In the genomic region with DNA sequence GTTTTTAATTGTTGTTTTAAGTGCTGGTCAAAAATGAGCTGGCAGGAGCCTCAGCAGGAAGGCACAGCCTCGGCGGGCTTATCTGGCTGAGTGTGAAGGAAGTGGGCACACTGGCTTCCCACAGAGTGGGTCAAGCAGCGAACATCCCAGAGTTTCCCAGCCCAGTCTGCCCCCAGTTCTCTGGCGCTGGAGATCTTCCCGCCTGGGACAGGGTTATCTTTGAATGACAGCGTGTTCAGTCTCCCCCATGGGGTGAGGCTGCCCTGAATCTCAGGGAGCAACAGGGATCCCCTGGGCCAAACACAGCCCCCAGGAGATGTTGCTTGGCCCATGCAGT, we compare ENCODE assay signal across 17 cellular contexts.
A peak's percentile ranks its signal among the peaks of the same experiment; 100 is the strongest.
DNase-seq lines count a peak whose midpoint lies in the region; ATAC-seq and TF ChIP-seq lines count a peak whose summit lies in the region.
"Had no signal": no experiment of that assay in that cellular context is flagged by ENCODE, and none has a peak within 500 bp of the region (broad histone marks: within the 10 kb centered on the region; RNA-seq: fewer than 3 reads in every experiment).

No MANE protein-coding gene starts in this region.

- no peaks in the 10 kb centered on the region for H3K9me3 Mint-ChIP-seq in CD4-positive, alpha-beta T cell
- no peaks in the 10 kb centered on the region for H3K9me3 Mint-ChIP-seq in natural killer cell
- H3K9me3 Mint-ChIP-seq: HFFc6 had no signal

- H3K4me3 Mint-ChIP-seq in CD4-positive, alpha-beta T cell: no peak overlapping the region
- peak overlapping the region; percentile 52 for H3K4me3 Mint-ChIP-seq in natural killer cell
- H3K4me3 Mint-ChIP-seq: HFFc6 had no signal

- H3K36me3 ChIP-seq in HEK293 (ENCODE audit: control insufficient read depth in 2 of 2, insufficient read depth in 1 of 2, low read length in 2 of 2): no peaks in the 10 kb centered on the region
- H3K36me3 ChIP-seq: BE2C, gastroesophageal sphincter had no signal

- H3K27me3 ChIP-seq in CD4-positive, alpha-beta T cell (ENCODE audit: control insufficient read depth, insufficient read depth, low read length): no peaks in the 10 kb centered on the region
- H3K27me3 ChIP-seq: BE2C, gastroesophageal sphincter had no signal

- CTCF ChIA-PET in CD4-positive, alpha-beta T cell (lab: Charles Lee): no interaction called here
- CTCF ChIA-PET in HEK293 (lab: Yijun Ruan, JAX): interaction anchor here (0.6 to 0.8 kb wide), 3 partner anchors 20 to 194 kb away, joined by 3 to 4 read pairs (median 4); no protein-coding TSS in a partner anchor

- H3K4me3 ChIP-seq in HEK293 (ENCODE audit: low read depth, low read length) (no peak overlapping the region), astrocyte of the spinal cord (ENCODE audit: low read depth, low read length) (no peak overlapping the region)
- H3K4me3 ChIP-seq: gastroesophageal sphincter, PC-9 had no signal

- no peak overlapping the region for H3K27ac ChIP-seq in CD4-positive, alpha-beta T cell (ENCODE audit: low read depth, low read length)
- H3K27ac ChIP-seq in HEK293 (ENCODE audit: extremely low read depth, low read depth, low read length): no peak overlapping the region
- H3K27ac ChIP-seq: gastroesophageal sphincter, PC-9 had no signal

- no peaks in the 10 kb centered on the region for H3K36me3 Mint-ChIP-seq in CD4-positive, alpha-beta T cell (ENCODE audit: low read depth)
- no peaks in the 10 kb centered on the region for H3K36me3 Mint-ChIP-seq in natural killer cell

- TF ChIP-seq CTCF in CD4-positive, alpha-beta T cell (IDR thresholded peaks at IDR 0.05): no peak
- TF ChIP-seq CTCF in HEK293 (tag by site-specific recombination; IDR thresholded peaks at IDR 0.05) (no peak), astrocyte of the spinal cord (IDR thresholded peaks at IDR 0.05; ENCODE audit: low read depth, low read length) (no peak), natural killer cell (IDR thresholded peaks at IDR 0.05) (no peak)

- H3K27me3 Mint-ChIP-seq in CD4-positive, alpha-beta T cell: no peaks in the 10 kb centered on the region
- H3K27me3 Mint-ChIP-seq in natural killer cell (ENCODE audit: low read depth in 2 of 2): peaks cover 0 to 3% of the 10 kb centered on the region in 2 donors

- H3K27ac Mint-ChIP-seq in CD4-positive, alpha-beta T cell: peak overlapping the region; percentile 70
- peak overlapping the region; percentile 69 to 73 for H3K27ac Mint-ChIP-seq in natural killer cell
- H3K27ac Mint-ChIP-seq: HFFc6 had no signal

- no peaks in the 10 kb centered on the region for H3K9me3 ChIP-seq in CD4-positive, alpha-beta T cell (ENCODE audit: control insufficient read depth, low read length)
- H3K9me3 ChIP-seq in HEK293 (ENCODE audit: control insufficient read depth, insufficient read depth, low read depth, low read length): no peaks in the 10 kb centered on the region
- H3K9me3 ChIP-seq: BE2C, gastroesophageal sphincter had no signal

- no peak for ATAC-seq in CD4-positive, alpha-beta T cell (ENCODE audit: poor library complexity)
- ATAC-seq in natural killer cell: no peak
- no peak for ATAC-seq in GM21723 (IDR thresholded peaks at IDR 0.05; ENCODE audit: unreplicated experiment)
- ATAC-seq: gastroesophageal sphincter, sciatic nerve, SK-N-SH treated with all-trans-retinoic acid at 6 μM for 48 hours had no signal

- in situ Hi-C loops in astrocyte of the spinal cord (cut with HindIII; ENCODE audit: low sequenced_read_pairs): no loop called here

- H3K4me1 Mint-ChIP-seq in CD4-positive, alpha-beta T cell (ENCODE audit: low read depth): peaks cover 51% of the 10 kb centered on the region
- H3K4me1 Mint-ChIP-seq in natural killer cell: peaks cover 72 to 76% of the 10 kb centered on the region in 2 donors

- H3K4me1 ChIP-seq in HEK293 (ENCODE audit: control insufficient read depth, insufficient read depth, low read length): 0 out of 2 replicates have a peak, but pooled peaks cover 3% of the 10 kb centered on the region
- H3K4me1 ChIP-seq: BE2C, gastroesophageal sphincter had no signal

- POLR2A ChIA-PET in CD4-positive, alpha-beta T cell (lab: Charles Lee): no interaction called here
- POLR2A ChIA-PET in HEK293 (lab: Yijun Ruan, JAX): no interaction called here

- intact Hi-C loops in CD4-positive, alpha-beta T cell (cut with DNase I, micrococcal nuclease): loop anchor here (5.0 to 10.0 kb wide), 2 partner anchors 47 to 196 kb away; a partner anchor contains a TSS
- intact Hi-C loops in natural killer cell (cut with micrococcal nuclease): loop anchor here (2.0 kb wide), 4 partner anchors 39 to 197 kb away; a partner anchor contains a TSS

- no peak for DNase-seq in CD4-positive, alpha-beta T cell
- DNase-seq in astrocyte of the spinal cord (ENCODE audit: low read depth, low spot score) (peak; percentile 20), natural killer cell (no peak), DMS 273 treated with DMSO at 0.1 percent for 48 hours (lab: John Stamatoyannopoulos, UW) (no peak)
- DNase-seq in activated T-cell treated with anti-CD3 and anti-CD28 coated beads, Interleukin-2, amount 50 U/mL, for 1 hour: no peak
- DNase-seq: activated effector memory CD4-positive, alpha-beta T cell treated with anti-CD3 and anti-CD28 coated beads, Interleukin-2, amount 50 U/mL, for 16 hours; amniotic stem cell; BE2C; HFFc6; NCI-H1092; NCI-H748 treated with DMSO at 0.1 percent for 48 hours; PC-9 had no signal

TF ChIP-seq in HEK293, 187 proteins besides CTCF, POLR2A, EP300 and RAD21:
- TF ChIP-seq SP2 (tag by site-specific recombination; IDR thresholded peaks at IDR 0.05) (no peak), ZIC2 (tag by site-specific recombination; IDR thresholded peaks at IDR 0.05) (peak; percentile 89)
